Comparison of ENCODE assay signal across 8 cellular contexts in genomic region chr1:161447040-161447756, GRCh38. TPM values are rescaled to one million over a fixed set of nuclear protein-coding genes. Genes with fewer than 3 reads are reported as not detected.
DNase-seq lines count a peak whose midpoint lies in the region; ATAC-seq and TF ChIP-seq lines count a peak whose summit lies in the region.
"Not testable (repeated sequence)": the region's sequence is repeated elsewhere in the genome, so short reads cannot be mapped to it uniquely, and the experiment has no call there.

No MANE protein-coding gene starts in this region.

- TF ChIP-seq RAD21 in HCT116 (IDR thresholded peaks at IDR 0.05; ENCODE audit: low read depth): not testable (repeated sequence)

- not testable (repeated sequence) for TF ChIP-seq POLR2A in HCT116 (IDR thresholded peaks at IDR 0.05; ENCODE audit: borderline replicate concordance, extremely low read depth, insufficient read depth, insufficient read length)

- TF ChIP-seq CTCF in HCT116 (IDR thresholded peaks at IDR 0.05 in 2 of 3, conservative IDR thresholded peaks at IDR 0.05 in 1 of 3; ENCODE audit: borderline replicate concordance in 1 of 3, insufficient read depth in 1 of 3, low read depth in 2 of 3, low read length in 2 of 3); psoas muscle (IDR thresholded peaks at IDR 0.05): not testable (repeated sequence)

- H3K4me3 ChIP-seq in HCT116 (replicated peaks in 1 of 2; ENCODE audit: low read depth in 1 of 2, low read length in 2 of 2); psoas muscle: not testable (repeated sequence)

- not testable (repeated sequence) for H3K27me3 ChIP-seq in HCT116 (ENCODE audit: insufficient read depth, low read length); psoas muscle (ENCODE audit: insufficient read depth in 3 of 3, low read length in 2 of 3)

- H3K9me2 ChIP-seq in HCT116 (ENCODE audit: insufficient read depth): not testable (repeated sequence)

- ATAC-seq in GM18511 (IDR thresholded peaks at IDR 0.05; ENCODE audit: unreplicated experiment): peak; percentile 62
- ATAC-seq in GM19467 (IDR thresholded peaks at IDR 0.05; ENCODE audit: unreplicated experiment): peak; percentile 59
- peak; percentile 72 for ATAC-seq in HCT116
- peak; percentile 34 for ATAC-seq in HG03039 (IDR thresholded peaks at IDR 0.05; ENCODE audit: unreplicated experiment)
- peak; percentile 32 for ATAC-seq in HG03520 (IDR thresholded peaks at IDR 0.05; ENCODE audit: unreplicated experiment)
- peak; percentile 41 for ATAC-seq in activated CD8-positive, alpha-beta T cell treated with anti-CD3 and anti-CD28 coated beads, Interleukin-2, amount 10 ng/mL, durations not matched to agents 7 days and 5 days
- ATAC-seq in Right ventricle myocardium superior (ENCODE audit: poor library complexity): peak; percentile 26
- peak; percentile 30 to 60 (median 52) for ATAC-seq in psoas muscle

- not testable (repeated sequence) for H3K4me2 ChIP-seq in HCT116 (ENCODE audit: low read length)

- not testable (repeated sequence) for H3K36me3 Mint-ChIP-seq in activated CD8-positive, alpha-beta T cell treated with anti-CD3 and anti-CD28 coated beads, Interleukin-2, amount 10 ng/mL, durations not matched to agents 7 days and 5 days (ENCODE audit: low read depth)

- H3K79me2 ChIP-seq in HCT116 (ENCODE audit: insufficient read depth, low read length): not testable (repeated sequence)

- no CpG with 5 or more reads among the region's 79 CpGs for WGBS in psoas muscle, 3 donors

- not testable (repeated sequence) for H3K9me3 Mint-ChIP-seq in activated CD8-positive, alpha-beta T cell treated with anti-CD3 and anti-CD28 coated beads, Interleukin-2, amount 10 ng/mL, durations not matched to agents 7 days and 5 days (ENCODE audit: insufficient read depth)

- not testable (repeated sequence) for H3K4me1 Mint-ChIP-seq in activated CD8-positive, alpha-beta T cell treated with anti-CD3 and anti-CD28 coated beads, Interleukin-2, amount 10 ng/mL, durations not matched to agents 7 days and 5 days (ENCODE audit: low read depth)

- RAD21 ChIA-PET in HCT116 (lab: Charles Lee; ENCODE audit: low non-redundant PET in 1 of 2, low total read pairs in 2 of 2, uncharacterized antibody in 2 of 2, unreplicated experiment in 2 of 2): not testable (repeated sequence)

- DNase-seq in HCT116 (ENCODE audit: low read depth, low spot score); activated CD8-positive, alpha-beta T cell treated with anti-CD3 and anti-CD28 coated beads, Interleukin-2, amount 10 ng/mL, durations not matched to agents 7 days and 5 days; Right ventricle myocardium superior; psoas muscle: not testable (repeated sequence)

- not testable (repeated sequence) for H3K36me3 ChIP-seq in HCT116 (ENCODE audit: control insufficient read depth in 1 of 2, insufficient read depth in 2 of 2, low read length in 2 of 2); psoas muscle (ENCODE audit: insufficient read depth in 1 of 2, low read depth in 1 of 2)

- H3K4me1 ChIP-seq in HCT116 (ENCODE audit: control insufficient read depth in 1 of 2, insufficient read depth in 2 of 2, low read length in 2 of 2); psoas muscle: not testable (repeated sequence)

- POLR2A ChIA-PET in HCT116 (lab: Charles Lee); activated CD8-positive, alpha-beta T cell treated with anti-CD3 and anti-CD28 coated beads, Interleukin-2, amount 10 ng/mL, durations not matched to agents 7 days and 5 days (lab: Charles Lee): not testable (repeated sequence)

- not testable (repeated sequence) for H3K27me3 Mint-ChIP-seq in activated CD8-positive, alpha-beta T cell treated with anti-CD3 and anti-CD28 coated beads, Interleukin-2, amount 10 ng/mL, durations not matched to agents 7 days and 5 days (ENCODE audit: low read depth)

- not testable (repeated sequence) for H3K27ac Mint-ChIP-seq in activated CD8-positive, alpha-beta T cell treated with anti-CD3 and anti-CD28 coated beads, Interleukin-2, amount 10 ng/mL, durations not matched to agents 7 days and 5 days

- not testable (repeated sequence) for H4K20me1 ChIP-seq in HCT116 (ENCODE audit: insufficient read depth)

- H3K9ac ChIP-seq in HCT116 (ENCODE audit: low read length): not testable (repeated sequence)

- CTCF ChIA-PET in HCT116 (lab: Charles Lee); activated CD8-positive, alpha-beta T cell treated with anti-CD3 and anti-CD28 coated beads, Interleukin-2, amount 10 ng/mL, durations not matched to agents 7 days and 5 days (lab: Charles Lee): not testable (repeated sequence)

- TSS peak; percentile 47 for BruUV-seq in HCT116 (replicated peaks; lab: Mats Ljungman, UMichigan)

- intact Hi-C loops in HCT116 (cut with micrococcal nuclease); Right ventricle myocardium superior (cut with DNase I); psoas muscle (cut with DNase I): not testable (repeated sequence)

- not testable (repeated sequence) for H3K9me3 ChIP-seq in HCT116 (ENCODE audit: control insufficient read depth in 1 of 2, insufficient read depth in 1 of 2, low read depth in 1 of 2, low read length in 2 of 2); psoas muscle

- not testable (repeated sequence) for H2AFZ ChIP-seq in HCT116 (ENCODE audit: low read depth, low read length, poor library complexity, severe bottlenecking)

- H3K4me3 Mint-ChIP-seq in activated CD8-positive, alpha-beta T cell treated with anti-CD3 and anti-CD28 coated beads, Interleukin-2, amount 10 ng/mL, durations not matched to agents 7 days and 5 days: not testable (repeated sequence)

- H3K27ac ChIP-seq in HCT116 (ENCODE audit: low read depth, low read length); psoas muscle: not testable (repeated sequence)

RNA-seq across cellular contexts. Expression of gene FCGR2A, which starts 58.1 kb away (rescaled TPM):
- total RNA-seq in HCT116 (2021; ENCODE audit: unreplicated experiment): 0.52 TPM
- polyA plus RNA-seq in HCT116 (2012): 0.07 and 0.09 TPM in 2 replicates
- total RNA-seq in activated CD8-positive, alpha-beta T cell treated with anti-CD3 and anti-CD28 coated beads, Interleukin-2, amount 10 ng/mL, durations not matched to agents 7 days and 5 days: under 1 TPM in 1 of 2 experiments, not detected in 1; 0.21 TPM
- 13.6 TPM for total RNA-seq in Right ventricle myocardium superior
- total RNA-seq in psoas muscle: 10 to 100 TPM in 1 of 4 donors, 1 to 10 TPM in 3; 6.6 to 11.6 (median 7.3) TPM
- 1 to 10 TPM; 1.1 to 2.5 (median 1.2) TPM for polyA plus RNA-seq in psoas muscle
